25 cellular contexts compared by ENCODE assay signal in the genomic region with DNA sequence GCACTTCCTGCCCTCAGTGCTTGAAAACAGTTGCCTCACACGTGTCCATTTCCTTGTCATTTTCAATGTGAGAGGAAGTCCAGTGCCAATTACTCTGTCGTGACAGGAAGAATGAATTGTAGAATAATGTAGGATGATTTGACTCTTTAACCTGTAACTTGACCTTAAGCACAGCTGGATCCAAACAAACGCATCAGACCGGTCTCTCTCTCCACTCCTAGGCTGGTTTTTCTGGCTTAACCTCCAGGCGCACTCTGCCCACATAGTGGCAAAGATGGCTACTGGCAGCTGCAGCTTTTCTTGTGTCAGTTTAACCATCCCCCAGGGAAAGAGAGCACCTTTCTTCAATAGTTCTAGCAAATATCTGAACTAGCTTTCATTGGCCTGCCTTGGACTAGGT. TPM values are rescaled to one million over a fixed set of nuclear protein-coding genes. Genes with fewer than 3 reads are reported as not detected.
DNase-seq lines count a peak whose midpoint lies in the region; ATAC-seq and TF ChIP-seq lines count a peak whose summit lies in the region.
"Had no signal": no experiment of that assay in that cellular context is flagged by ENCODE, and none has a peak within 500 bp of the region (broad histone marks: within the 10 kb centered on the region; RNA-seq: fewer than 3 reads in every experiment).

No MANE protein-coding gene starts in this region.

- peaks cover 0 to 5% (median 2%) of the 10 kb centered on the region in 5 donors for H3K9me3 Mint-ChIP-seq in CD8-positive, alpha-beta memory T cell

- intact Hi-C loops in vagina (cut with DNase I) = no loop called here

- H3K4me1 ChIP-seq in CD8-positive, alpha-beta memory T cell (ENCODE audit: insufficient read depth, low read length) = no peaks in the 10 kb centered on the region
- no peaks in the 10 kb centered on the region for H3K4me1 ChIP-seq in vagina

- no peaks in the 10 kb centered on the region for H3K27me3 Mint-ChIP-seq in CD8-positive, alpha-beta memory T cell
- H3K27me3 Mint-ChIP-seq: CD4-positive, CD25-positive, alpha-beta regulatory T cell had no signal

- no peak for TF ChIP-seq CTCF in LNCaP clone FGC (IDR thresholded peaks at IDR 0.05; ENCODE audit: control insufficient read depth, extremely low read depth, insufficient read depth)
- TF ChIP-seq CTCF in vagina (IDR thresholded peaks at IDR 0.05) = no peak

- POLR2A ChIA-PET in CD8-positive, alpha-beta memory T cell (lab: Charles Lee) = no interaction called here

- H3K9me3 ChIP-seq in CD8-positive, alpha-beta memory T cell (ENCODE audit: low read length) = no peaks in the 10 kb centered on the region
- H3K9me3 ChIP-seq in vagina = no peaks in the 10 kb centered on the region

- CTCF ChIA-PET in CD8-positive, alpha-beta memory T cell (lab: Charles Lee) = no interaction called here

- H3K4me3 ChIP-seq in H7 (ENCODE audit: insufficient read depth, low read depth, low read length) (no peak overlapping the region), LNCaP clone FGC (ENCODE audit: low read depth, low read length) (no peak overlapping the region), vagina (no peak overlapping the region)
- no peak overlapping the region for H3K4me3 ChIP-seq in CD8-positive, alpha-beta memory T cell (ENCODE audit: low read length)
- H3K4me3 ChIP-seq: K562 had no signal

- no peaks in the 10 kb centered on the region for H3K27me3 ChIP-seq in H7 (ENCODE audit: control insufficient read depth, insufficient read depth, low read length)
- H3K27me3 ChIP-seq in CD8-positive, alpha-beta memory T cell (ENCODE audit: insufficient read depth, low read length, poor library complexity, severe bottlenecking) = no peaks in the 10 kb centered on the region
- H3K27me3 ChIP-seq in vagina = no peaks in the 10 kb centered on the region

- H3K27ac ChIP-seq in CD8-positive, alpha-beta memory T cell (ENCODE audit: low read depth, low read length) = no peak overlapping the region
- H3K27ac ChIP-seq in vagina = no peak overlapping the region
- H3K27ac ChIP-seq: HL-60 had no signal

- no peak for TF ChIP-seq POLR2A in vagina (IDR thresholded peaks at IDR 0.05)

- no peaks in the 10 kb centered on the region for H3K36me3 Mint-ChIP-seq in CD8-positive, alpha-beta memory T cell
- H3K36me3 Mint-ChIP-seq: CD4-positive, CD25-positive, alpha-beta regulatory T cell had no signal

- peak; percentile 69 for ATAC-seq in esophagus mucosa
- ATAC-seq in HG03520 (IDR thresholded peaks at IDR 0.05; ENCODE audit: unreplicated experiment) = no peak
- ATAC-seq: HepG2, K562 had no signal

- no peaks in the 10 kb centered on the region for H3K4me1 Mint-ChIP-seq in CD8-positive, alpha-beta memory T cell
- H3K4me1 Mint-ChIP-seq: CD4-positive, CD25-positive, alpha-beta regulatory T cell had no signal

- H3K36me3 ChIP-seq in H7 (replicated peaks; ENCODE audit: control insufficient read depth, insufficient read depth, low read length) (no peaks in the 10 kb centered on the region), vagina (no peaks in the 10 kb centered on the region)
- H3K36me3 ChIP-seq in CD8-positive, alpha-beta memory T cell (ENCODE audit: insufficient read depth, low read length) = no peaks in the 10 kb centered on the region

- no peak overlapping the region for H3K27ac Mint-ChIP-seq in CD8-positive, alpha-beta memory T cell
- H3K27ac Mint-ChIP-seq: CD4-positive, CD25-positive, alpha-beta regulatory T cell had no signal

- no peak overlapping the region for H3K4me3 Mint-ChIP-seq in CD8-positive, alpha-beta memory T cell
- H3K4me3 Mint-ChIP-seq: CD4-positive, CD25-positive, alpha-beta regulatory T cell had no signal

- DNase-seq in H7 (peak; percentile 10), LNCaP clone FGC (ENCODE audit: low read depth) (peak; percentile 40), myocyte (ENCODE audit: low read depth) (peak; percentile 37), vagina (ENCODE audit: extremely low spot score in 2 of 2) (no peak)
- no peak for DNase-seq in CD8-positive, alpha-beta memory T cell
- no peak for DNase-seq in stimulated activated CD4-positive, alpha-beta T cell treated with anti-CD3 and anti-CD28 coated beads, Interleukin-2, amount 100 ng/mL, for 48 hours
- DNase-seq: CD4-positive, CD25-positive, alpha-beta regulatory T cell; COR-L47; DND-41; GOT3; NCI-H1105; NCI-H146; NCI-H2029; NCI-H2171; NCI-H345; NCI-H524; OCI-M1 had no signal

RNA-seq across cellular contexts. Expression of a gene that starts 29.4 kb away (rescaled TPM):
- total RNA-seq in H7 (2014; rRNA removed; shearing (Covaris generic)) = not detected in 2 replicates
- total RNA-seq in esophagus mucosa = 1.2 TPM
- 0.56 and 0.99 TPM in 2 replicates for total RNA-seq in myocyte
- polyA plus RNA-seq in myocyte (2012) = 0.14 TPM
- total RNA-seq in CD8-positive, alpha-beta memory T cell = not detected
- polyA plus RNA-seq in CD8-positive, alpha-beta memory T cell = not detected
- 2.2 TPM for total RNA-seq in vagina
- total RNA-seq: CD4-positive, CD25-positive, alpha-beta regulatory T cell; G401; HepG2; HT-29; K562 had no signal
- polyA plus RNA-seq: BJ; CD4-positive, CD25-positive, alpha-beta regulatory T cell; HepG2; K562 had no signal

Comparison
In these comparisons a context has a peak if more than half of its experiments do, and no peak if none do; other contexts are left out.
1. DNase-seq: peak in H7 (single experiment), LNCaP clone FGC (single experiment) and myocyte (single experiment); none in CD8-positive, alpha-beta memory T cell (0 of 5), stimulated activated CD4-positive, alpha-beta T cell treated with anti-CD3 and anti-CD28 coated beads, Interleukin-2, amount 100 ng/mL, for 48 hours (0 of 2) and vagina (0 of 2).